12 cellular contexts compared by ENCODE assay signal in the genomic region with DNA sequence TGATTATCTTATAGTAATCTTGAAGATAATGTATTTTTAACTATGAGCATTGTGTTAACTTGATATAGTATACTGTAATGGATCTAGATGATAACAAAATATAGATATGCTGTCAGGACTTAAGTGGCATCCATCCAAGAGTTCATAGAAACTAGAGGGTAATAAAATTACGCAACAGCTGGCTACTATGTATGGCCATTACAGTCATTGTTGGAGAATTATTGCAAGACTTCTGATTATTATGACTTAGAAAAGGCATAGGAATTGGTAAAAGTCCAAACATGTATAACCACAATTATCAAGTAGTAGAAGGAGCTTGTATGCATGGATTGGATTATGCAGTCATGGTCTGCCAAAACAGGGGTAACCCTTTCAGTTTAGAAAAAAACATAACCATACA. TPM values are rescaled to one million over a fixed set of nuclear protein-coding genes. Genes with fewer than 3 reads are reported as not detected.
DNase-seq lines count a peak whose midpoint lies in the region; ATAC-seq lines count a peak whose summit lies in the region.
"Had no signal": no experiment of that assay in that cellular context is flagged by ENCODE, and none has a peak within 500 bp of the region (broad histone marks: within the 10 kb centered on the region; RNA-seq: fewer than 3 reads in every experiment).

No MANE protein-coding gene starts in this region.

- H3K4me3 Mint-ChIP-seq in activated naive CD4-positive, alpha-beta T cell treated with anti-CD3 and anti-CD28 coated beads, Interleukin-2, amount 50 U/mL, for 24 hours: peak overlapping the region; percentile 96
- H3K4me3 Mint-ChIP-seq in stimulated activated naive CD8-positive, alpha-beta T cell treated with anti-CD3 and anti-CD28 coated beads, Interleukin-15, amount 100 ng/mL, for 72 hours: peak overlapping the region; percentile 81 to 91

- H3K4me1 Mint-ChIP-seq in activated naive CD4-positive, alpha-beta T cell treated with anti-CD3 and anti-CD28 coated beads, Interleukin-2, amount 50 U/mL, for 24 hours: peaks cover 59% of the 10 kb centered on the region
- H3K4me1 Mint-ChIP-seq in stimulated activated naive CD8-positive, alpha-beta T cell treated with anti-CD3 and anti-CD28 coated beads, Interleukin-15, amount 100 ng/mL, for 72 hours: peaks cover 49% of the 10 kb centered on the region

- no peaks in the 10 kb centered on the region for H3K9me3 ChIP-seq in endocrine pancreas (ENCODE audit: control insufficient read depth, low read length)
- H3K9me3 ChIP-seq: uterus had no signal

- no peaks in the 10 kb centered on the region for H3K27me3 ChIP-seq in endocrine pancreas (ENCODE audit: control insufficient read depth, insufficient read depth, low read length)
- H3K27me3 ChIP-seq: uterus had no signal

- H3K36me3 ChIP-seq in endocrine pancreas (ENCODE audit: control insufficient read depth, insufficient read depth, low read length): peaks cover 2% of the 10 kb centered on the region
- H3K36me3 ChIP-seq: uterus had no signal

- H3K4me3 ChIP-seq in endocrine pancreas (ENCODE audit: control insufficient read depth, insufficient read depth, low read length): peak overlapping the region; percentile 24
- H3K4me3 ChIP-seq: uterus had no signal

- H3K9me3 Mint-ChIP-seq in activated naive CD4-positive, alpha-beta T cell treated with anti-CD3 and anti-CD28 coated beads, Interleukin-2, amount 50 U/mL, for 24 hours: no peaks in the 10 kb centered on the region
- H3K9me3 Mint-ChIP-seq in stimulated activated naive CD8-positive, alpha-beta T cell treated with anti-CD3 and anti-CD28 coated beads, Interleukin-15, amount 100 ng/mL, for 72 hours: no peaks in the 10 kb centered on the region

- H3K27me3 Mint-ChIP-seq in activated naive CD4-positive, alpha-beta T cell treated with anti-CD3 and anti-CD28 coated beads, Interleukin-2, amount 50 U/mL, for 24 hours: no peaks in the 10 kb centered on the region
- H3K27me3 Mint-ChIP-seq in stimulated activated naive CD8-positive, alpha-beta T cell treated with anti-CD3 and anti-CD28 coated beads, Interleukin-15, amount 100 ng/mL, for 72 hours: no peaks in the 10 kb centered on the region

- ATAC-seq in stimulated activated naive CD8-positive, alpha-beta T cell treated with anti-CD3 and anti-CD28 coated beads, Interleukin-15, amount 100 ng/mL, for 72 hours: no peak
- ATAC-seq in HG03095 (IDR thresholded peaks at IDR 0.05; ENCODE audit: unreplicated experiment): no peak
- ATAC-seq in HG03039 (IDR thresholded peaks at IDR 0.05; ENCODE audit: unreplicated experiment): no peak

- peak overlapping the region; percentile 98 for H3K27ac Mint-ChIP-seq in activated naive CD4-positive, alpha-beta T cell treated with anti-CD3 and anti-CD28 coated beads, Interleukin-2, amount 50 U/mL, for 24 hours
- H3K27ac Mint-ChIP-seq in stimulated activated naive CD8-positive, alpha-beta T cell treated with anti-CD3 and anti-CD28 coated beads, Interleukin-15, amount 100 ng/mL, for 72 hours: peak overlapping the region; percentile 94 to 98

- no peak overlapping the region for H3K9ac ChIP-seq in endocrine pancreas (ENCODE audit: control insufficient read depth, insufficient read depth, low read length)

- peaks cover 34% of the 10 kb centered on the region for H3K4me1 ChIP-seq in endocrine pancreas (ENCODE audit: control insufficient read depth, insufficient read depth, low read length)

- DNase-seq in activated naive CD4-positive, alpha-beta T cell (lab: John Stamatoyannopoulos, UW): no peak
- DNase-seq in RPMI7951 (ENCODE audit: low read depth) (peak; percentile 11), Ammon's horn (ENCODE audit: low spot score) (no peak)
- no peak for DNase-seq in stimulated activated naive CD8-positive, alpha-beta T cell treated with anti-CD3 and anti-CD28 coated beads, Interleukin-15, amount 100 ng/mL, for 72 hours
- DNase-seq: DMS79, dorsolateral prefrontal cortex, mesendoderm, uterus had no signal

- H3K36me3 Mint-ChIP-seq in activated naive CD4-positive, alpha-beta T cell treated with anti-CD3 and anti-CD28 coated beads, Interleukin-2, amount 50 U/mL, for 24 hours: peaks cover 34% of the 10 kb centered on the region

RNA-seq across cellular contexts. Expression of a gene that starts 9.5 kb away (rescaled TPM):
- total RNA-seq in RPMI7951 (2014; rRNA removed; shearing (Covaris generic)): 64.9 and 92.4 TPM in 2 replicates

RNA-seq across cellular contexts. Expression of a gene that starts 35.8 kb away (rescaled TPM):
- 2.4 and 4.2 TPM in 2 replicates for total RNA-seq in RPMI7951 (2014; rRNA removed; shearing (Covaris generic))
